Comparison of ENCODE assay signal across 33 cellular contexts in the genomic region with DNA sequence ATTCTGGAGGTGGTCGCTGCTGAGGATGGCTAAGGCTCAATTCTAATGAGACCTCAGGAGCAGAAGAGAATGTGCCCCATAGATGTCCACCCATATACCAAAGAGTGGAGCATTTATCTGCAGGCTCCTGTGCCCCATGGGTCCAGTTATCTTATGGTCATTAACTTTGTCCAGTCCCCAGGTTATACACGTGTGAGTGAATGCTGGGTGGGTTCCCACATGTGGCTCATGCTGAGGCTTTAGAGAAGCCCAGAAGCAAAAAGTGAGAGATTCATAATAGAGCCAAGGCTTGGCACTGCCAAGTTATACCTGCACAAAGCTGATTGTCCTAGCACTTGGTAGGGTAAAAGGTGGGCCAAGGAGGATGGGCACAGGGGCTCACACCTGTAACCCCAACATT. TPM values are rescaled to one million over a fixed set of nuclear protein-coding genes. Genes with fewer than 3 reads are reported as not detected.
DNase-seq lines count a peak whose midpoint lies in the region; ATAC-seq, FAIRE-seq and TF ChIP-seq lines count a peak whose summit lies in the region.
"Had no signal": no experiment of that assay in that cellular context is flagged by ENCODE, and none has a peak within 500 bp of the region (broad histone marks: within the 10 kb centered on the region; RNA-seq: fewer than 3 reads in every experiment).

No MANE protein-coding gene starts in this region.

- no peak for FAIRE-seq in HepG2 (lab: Jason Lieb, UNC)
- FAIRE-seq: A204.1, A549, D721Med had no signal

- H3K9ac ChIP-seq in HepG2 (ENCODE audit: insufficient read depth, low read depth, low read length) = no peak overlapping the region
- H3K9ac ChIP-seq: BLaER1; BLaER1 treated with 17β-estradiol and CSF1 and Interleukin-3, amounts not matched to agents 10 nM and 100 nM had no signal

- DNase-seq in HepG2 (ENCODE audit: low spot score) (no peak), right lobe of liver (no peak), esophagus muscularis mucosa (ENCODE audit: extremely low spot score) (peak; percentile 60)
- DNase-seq in naive thymus-derived CD8-positive, alpha-beta T cell = no peak
- DNase-seq: 8988T; ACHN; AML-193; BE2C; C1 segment of cervical spinal cord; Caco-2; Calu3; CD4-positive, alpha-beta memory T cell; CD4-positive, alpha-beta T cell; CD4-positive, CD25-positive, alpha-beta regulatory T cell; CD8-positive, alpha-beta memory T cell; CD8-positive, alpha-beta T cell; COR-L47; DMS 273 treated with DMSO at 0.1 percent for 48 hours; DMS153; DMS53; DMS79; DMS79 treated with DMSO at 0.1 percent for 48 hours; DND-41; EL had no signal

- H3K27me3 ChIP-seq in HepG2 (ENCODE audit: control insufficient read depth in 1 of 2, insufficient read depth in 2 of 2, low read length in 2 of 2) = 0 out of 5 replicates have a peak, but pooled peaks cover 0 to 4% of the 10 kb centered on the region in 2 experiments
- no peaks in the 10 kb centered on the region for H3K27me3 ChIP-seq in right lobe of liver
- H3K27me3 ChIP-seq in esophagus muscularis mucosa = no peaks in the 10 kb centered on the region
- H3K27me3 ChIP-seq: BE2C; BLaER1; BLaER1 treated with 17β-estradiol and CSF1 and Interleukin-3, amounts not matched to agents 10 nM and 100 nM had no signal

- H4K20me1 ChIP-seq in HepG2 (ENCODE audit: insufficient read depth, low read length) = no peaks in the 10 kb centered on the region
- H4K20me1 ChIP-seq: BLaER1; BLaER1 treated with 17β-estradiol and CSF1 and Interleukin-3, amounts not matched to agents 10 nM and 100 nM had no signal

- H3K4me3 ChIP-seq in HepG2 (replicated peaks in 1 of 3; ENCODE audit: insufficient read depth in 1 of 3, low read depth in 2 of 3, low read length in 3 of 3) (no peak overlapping the region), right lobe of liver (no peak overlapping the region), esophagus muscularis mucosa (no peak overlapping the region)
- H3K4me3 ChIP-seq: A549; BLaER1; BLaER1 treated with 17β-estradiol and CSF1 and Interleukin-3, amounts not matched to agents 10 nM and 100 nM had no signal

- H3K4me1 Mint-ChIP-seq in naive thymus-derived CD8-positive, alpha-beta T cell = no peaks in the 10 kb centered on the region
- H3K4me1 Mint-ChIP-seq: B cell; CD14-positive monocyte; CD4-positive, alpha-beta memory T cell; CD8-positive, alpha-beta memory T cell had no signal

- H3K4me1 ChIP-seq in HepG2 (ENCODE audit: insufficient read depth, low read length) (no peaks in the 10 kb centered on the region), right lobe of liver (no peaks in the 10 kb centered on the region), esophagus muscularis mucosa (no peaks in the 10 kb centered on the region)
- H3K4me1 ChIP-seq: A549; BLaER1; BLaER1 treated with 17β-estradiol and CSF1 and Interleukin-3, amounts not matched to agents 10 nM and 100 nM; Caco-2 had no signal

- H3K27ac Mint-ChIP-seq in naive thymus-derived CD8-positive, alpha-beta T cell = no peak overlapping the region
- H3K27ac Mint-ChIP-seq: B cell; CD14-positive monocyte; CD4-positive, alpha-beta memory T cell; CD4-positive, alpha-beta T cell; CD4-positive, CD25-positive, alpha-beta regulatory T cell; CD8-positive, alpha-beta memory T cell; CD8-positive, alpha-beta T cell had no signal

- CTCF ChIA-PET in HepG2 (lab: Yijun Ruan, JAX; ENCODE audit: low intra/inter-chr PET ratio, low total read pairs) = no interaction called here

- POLR2A ChIA-PET in HepG2 (lab: Yijun Ruan, JAX) = no interaction called here
- POLR2A ChIA-PET in naive thymus-derived CD8-positive, alpha-beta T cell (lab: Charles Lee) = no interaction called here

- H3K36me3 Mint-ChIP-seq in naive thymus-derived CD8-positive, alpha-beta T cell = peaks cover 3 to 17% (median 5%) of the 10 kb centered on the region in 3 donors
- H3K36me3 Mint-ChIP-seq: CD14-positive monocyte had no signal

- no peaks in the 10 kb centered on the region for H3K36me3 ChIP-seq in HepG2 (replicated peaks in 1 of 2; ENCODE audit: control insufficient read depth in 1 of 2, insufficient read depth in 2 of 2, low read length in 2 of 2)
- no peaks in the 10 kb centered on the region for H3K36me3 ChIP-seq in right lobe of liver
- no peaks in the 10 kb centered on the region for H3K36me3 ChIP-seq in esophagus muscularis mucosa
- H3K36me3 ChIP-seq: BE2C; BLaER1; BLaER1 treated with 17β-estradiol and CSF1 and Interleukin-3, amounts not matched to agents 10 nM and 100 nM had no signal

- 0% methylated on average over 2 of the region's 2 CpGs for WGBS in HepG2 (ENCODE audit: low lambda C conversion rate)
- WGBS in right lobe of liver (ENCODE audit: insufficient coverage, low coverage, low lambda C conversion rate, missing lambda C conversion rate) = 62% methylated on average over 2 of the region's 2 CpGs
- 92% methylated on average over 2 of the region's 2 CpGs for WGBS in esophagus muscularis mucosa

- H3K27me3 Mint-ChIP-seq in naive thymus-derived CD8-positive, alpha-beta T cell = peaks cover 0 to 2% (median 0%) of the 10 kb centered on the region in 5 donors
- H3K27me3 Mint-ChIP-seq: CD4-positive, alpha-beta memory T cell; CD4-positive, alpha-beta T cell; CD4-positive, CD25-positive, alpha-beta regulatory T cell; CD8-positive, alpha-beta memory T cell had no signal

- TF ChIP-seq RAD21 in HepG2 (CRISPR knock-in tag; IDR thresholded peaks at IDR 0.05) = no peak

- TF ChIP-seq CTCF in HepG2 (CRISPR knock-in tag; IDR thresholded peaks at IDR 0.05) (no peak), right lobe of liver (IDR thresholded peaks at IDR 0.05) (no peak), esophagus muscularis mucosa (IDR thresholded peaks at IDR 0.05) (no peak)

- H3K4me2 ChIP-seq in HepG2 (ENCODE audit: low read depth, low read length) = no peak overlapping the region
- H3K4me2 ChIP-seq: A549; BLaER1; BLaER1 treated with 17β-estradiol and CSF1 and Interleukin-3, amounts not matched to agents 10 nM and 100 nM had no signal

- H3K4me3 Mint-ChIP-seq in naive thymus-derived CD8-positive, alpha-beta T cell = no peak overlapping the region
- H3K4me3 Mint-ChIP-seq: B cell; CD14-positive monocyte; CD4-positive, alpha-beta memory T cell; CD4-positive, alpha-beta T cell; CD4-positive, CD25-positive, alpha-beta regulatory T cell; CD8-positive, alpha-beta memory T cell; CD8-positive, alpha-beta T cell had no signal

- H3K9me3 ChIP-seq in HepG2 (ENCODE audit: low read length) = no peaks in the 10 kb centered on the region
- H3K9me3 ChIP-seq in right lobe of liver = no peaks in the 10 kb centered on the region
- no peaks in the 10 kb centered on the region for H3K9me3 ChIP-seq in esophagus muscularis mucosa
- H3K9me3 ChIP-seq: A549; BE2C; BLaER1; BLaER1 treated with 17β-estradiol and CSF1 and Interleukin-3, amounts not matched to agents 10 nM and 100 nM; Caco-2 had no signal

- BruUV-seq in HepG2 (replicated peaks; lab: Mats Ljungman, UMichigan) = no TSS peak

- no peak for TF ChIP-seq EP300 in HepG2 (IDR thresholded peaks at IDR 0.05; ENCODE audit: low read depth in 2 of 2, low read length in 2 of 2)
- no peak for TF ChIP-seq EP300 in HepG2 (CRISPR knock-in tag; IDR thresholded peaks at IDR 0.05; ENCODE audit: borderline replicate concordance)
- no peak for TF ChIP-seq EP300 in esophagus muscularis mucosa (IDR thresholded peaks at IDR 0.05)

- no peak for ATAC-seq in HepG2
- no peak for ATAC-seq in right lobe of liver
- ATAC-seq in naive thymus-derived CD8-positive, alpha-beta T cell = no peak
- ATAC-seq: A549; CD8-positive, alpha-beta T cell had no signal

- H2AFZ ChIP-seq in HepG2 (ENCODE audit: low read length) = no peak overlapping the region

- H3K27ac ChIP-seq in HepG2 (ENCODE audit: extremely low read length, insufficient read depth, low read length) (no peak overlapping the region), right lobe of liver (no peak overlapping the region), esophagus muscularis mucosa (replicated peaks in 1 of 4) (no peak overlapping the region)
- H3K27ac ChIP-seq: 22Rv1; A549; BLaER1; BLaER1 treated with 17β-estradiol and CSF1 and Interleukin-3, amounts not matched to agents 10 nM and 100 nM; C4-2B had no signal

- TF ChIP-seq POLR2A in HepG2 (IDR thresholded peaks at IDR 0.05; ENCODE audit: insufficient read depth in 1 of 2, low read depth in 2 of 2, low read length in 2 of 2) (no peak), right lobe of liver (IDR thresholded peaks at IDR 0.05) (no peak), esophagus muscularis mucosa (IDR thresholded peaks at IDR 0.05; ENCODE audit: low read depth) (no peak)

- no peaks in the 10 kb centered on the region for H3K9me3 Mint-ChIP-seq in naive thymus-derived CD8-positive, alpha-beta T cell
- H3K9me3 Mint-ChIP-seq: CD14-positive monocyte; CD4-positive, alpha-beta memory T cell; CD4-positive, alpha-beta T cell; CD4-positive, CD25-positive, alpha-beta regulatory T cell; CD8-positive, alpha-beta memory T cell; CD8-positive, alpha-beta T cell had no signal

- in situ Hi-C loops in HepG2 (cut with HindIII; ENCODE audit: extremely low pct_ligation_motif_present, low pct_unique_long_range_greater_than_20kb) = no loop called here

- intact Hi-C loops in HepG2 (cut with micrococcal nuclease; ENCODE audit: unreplicated experiment) = no loop called here
- intact Hi-C loops in right lobe of liver (cut with DNase I) = no loop called here
- intact Hi-C loops in esophagus muscularis mucosa (cut with DNase I) = no loop called here

- no peaks in the 10 kb centered on the region for H3K79me2 ChIP-seq in HepG2 (ENCODE audit: insufficient read depth, low read length)

RNA-seq across cellular contexts. Expression of gene MINAR1, which starts 30.0 kb away (rescaled TPM):
- total RNA-seq in HepG2 (2016; rRNA removed; fragmentation: Illumina TruSeq; extraction: Trizol) = 0.13 and 0.15 TPM in 2 replicates
- total RNA-seq in HepG2 (2016; cell fraction: cytosol; rRNA removed; fragmentation: Illumina TruSeq; extraction: Trizol; ENCODE audit: low read depth) = 0.09 and 0.20 TPM in 2 replicates
- 0.07 and 0.15 TPM in 2 replicates for total RNA-seq in HepG2 (2016; cell fraction: insoluble cytoplasmic fraction; rRNA removed; fragmentation: Illumina TruSeq; extraction: Trizol)
- total RNA-seq in HepG2 (2016; cell fraction: membrane; rRNA removed; fragmentation: Illumina TruSeq; extraction: Trizol) = 0.22 and 0.28 TPM in 2 replicates
- total RNA-seq in HepG2 (2016; cell fraction: nucleus; rRNA removed; fragmentation: Illumina TruSeq; extraction: Trizol) = 0.19 and 0.22 TPM in 2 replicates
- 0.16 and 0.18 TPM in 2 replicates for polyA plus RNA-seq in HepG2 (2011; rRNA removed)
- 0.07 and 0.15 TPM in 2 replicates for polyA plus RNA-seq in HepG2 (2011; cell fraction: cytosol; rRNA removed)
- 0.34 and 0.52 TPM in 2 replicates for polyA plus RNA-seq in HepG2 (2011; cell fraction: nucleus; rRNA removed)
- 0.23 and 0.40 TPM in 2 replicates for polyA plus RNA-seq in HepG2 (2012)
- 0.02 TPM in 1 of 2 replicates, not detected in the other for polyA plus RNA-seq in HepG2 (2016; cell fraction: cytosol; fragmentation: Illumina TruSeq; extraction: Trizol; ENCODE audit: low read depth)
- 0.07 and 0.09 TPM in 2 replicates for polyA plus RNA-seq in HepG2 (2016; cell fraction: insoluble cytoplasmic fraction; fragmentation: Illumina TruSeq; extraction: Trizol; ENCODE audit: low read depth)
- 0.05 and 0.07 TPM in 2 replicates for polyA plus RNA-seq in HepG2 (2016; cell fraction: membrane; fragmentation: Illumina TruSeq; extraction: Trizol; ENCODE audit: low read depth)
- polyA plus RNA-seq in HepG2 (2016; cell fraction: nucleus; fragmentation: Illumina TruSeq; extraction: Trizol; ENCODE audit: insufficient read depth, low read depth) = 0.18 and 0.19 TPM in 2 replicates
- polyA minus RNA-seq in HepG2 (2011; rRNA and poly(A)+ RNA removed; ENCODE audit: low replicate concordance) = 0.24 and 0.87 TPM in 2 replicates
- polyA minus RNA-seq in HepG2 (2011; cell fraction: cytosol; rRNA and poly(A)+ RNA removed) = 0.18 and 0.30 TPM in 2 replicates
- polyA minus RNA-seq in HepG2 (2011; cell fraction: nucleus; rRNA and poly(A)+ RNA removed) = 0.50 and 0.64 TPM in 2 replicates
- under 1 TPM in 3 of 6 experiments, not detected in 3; 0.06 to 0.12 (median 0.07) TPM for total RNA-seq in right lobe of liver
- under 1 TPM; 0.13 to 0.75 (median 0.46) TPM for total RNA-seq in esophagus muscularis mucosa
- total RNA-seq in naive thymus-derived CD8-positive, alpha-beta T cell = under 1 TPM; 0.41 to 0.47 TPM
- polyA plus RNA-seq in naive thymus-derived CD8-positive, alpha-beta T cell = under 1 TPM in 1 of 3 donors, not detected in 2; 0.14 TPM
- polyA plus RNA-seq: CD8-positive, alpha-beta memory T cell had no signal
